ENCODE assay signal across 1 cellular context in the genomic region with DNA sequence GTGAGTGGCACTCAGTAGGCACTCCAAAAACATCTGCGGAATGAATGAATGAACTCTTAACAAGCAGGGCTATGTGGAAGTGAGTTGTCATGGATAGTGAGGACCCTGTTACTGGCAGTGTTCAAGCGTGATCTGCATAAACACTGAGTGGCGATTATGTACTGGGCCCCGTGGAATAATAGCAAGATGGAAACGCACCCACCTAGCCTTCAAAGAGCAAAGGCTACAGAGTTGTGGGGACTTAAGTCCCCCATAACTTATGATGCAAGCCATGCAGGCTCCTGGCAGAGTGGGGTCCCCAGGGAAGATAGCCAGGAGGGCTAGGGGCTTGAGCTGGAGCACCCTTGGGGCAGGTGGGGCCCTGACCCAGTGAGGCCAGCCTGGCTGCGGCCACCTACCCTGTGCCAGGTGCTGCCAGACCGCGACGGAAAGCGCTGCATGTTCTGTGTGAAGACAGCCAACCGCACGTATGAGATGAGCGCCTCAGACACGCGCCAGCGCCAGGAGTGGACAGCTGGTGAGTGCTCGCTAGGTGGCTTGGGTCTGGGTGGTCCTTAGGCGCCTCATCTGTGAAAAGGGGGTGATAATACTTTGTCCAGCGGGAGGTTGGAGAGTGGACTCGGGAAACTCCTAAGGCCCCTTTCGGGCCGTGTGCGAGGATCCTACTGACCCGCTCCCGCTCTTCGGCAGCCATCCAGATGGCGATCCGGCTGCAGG.
TF ChIP-seq lines count a peak whose summit lies in the region.

No MANE protein-coding gene starts in this region.

TF ChIP-seq in SK-N-SH, 30 proteins besides CTCF, POLR2A, EP300 and RAD21 (continued from another document):
- TF ChIP-seq, protein P1, sequence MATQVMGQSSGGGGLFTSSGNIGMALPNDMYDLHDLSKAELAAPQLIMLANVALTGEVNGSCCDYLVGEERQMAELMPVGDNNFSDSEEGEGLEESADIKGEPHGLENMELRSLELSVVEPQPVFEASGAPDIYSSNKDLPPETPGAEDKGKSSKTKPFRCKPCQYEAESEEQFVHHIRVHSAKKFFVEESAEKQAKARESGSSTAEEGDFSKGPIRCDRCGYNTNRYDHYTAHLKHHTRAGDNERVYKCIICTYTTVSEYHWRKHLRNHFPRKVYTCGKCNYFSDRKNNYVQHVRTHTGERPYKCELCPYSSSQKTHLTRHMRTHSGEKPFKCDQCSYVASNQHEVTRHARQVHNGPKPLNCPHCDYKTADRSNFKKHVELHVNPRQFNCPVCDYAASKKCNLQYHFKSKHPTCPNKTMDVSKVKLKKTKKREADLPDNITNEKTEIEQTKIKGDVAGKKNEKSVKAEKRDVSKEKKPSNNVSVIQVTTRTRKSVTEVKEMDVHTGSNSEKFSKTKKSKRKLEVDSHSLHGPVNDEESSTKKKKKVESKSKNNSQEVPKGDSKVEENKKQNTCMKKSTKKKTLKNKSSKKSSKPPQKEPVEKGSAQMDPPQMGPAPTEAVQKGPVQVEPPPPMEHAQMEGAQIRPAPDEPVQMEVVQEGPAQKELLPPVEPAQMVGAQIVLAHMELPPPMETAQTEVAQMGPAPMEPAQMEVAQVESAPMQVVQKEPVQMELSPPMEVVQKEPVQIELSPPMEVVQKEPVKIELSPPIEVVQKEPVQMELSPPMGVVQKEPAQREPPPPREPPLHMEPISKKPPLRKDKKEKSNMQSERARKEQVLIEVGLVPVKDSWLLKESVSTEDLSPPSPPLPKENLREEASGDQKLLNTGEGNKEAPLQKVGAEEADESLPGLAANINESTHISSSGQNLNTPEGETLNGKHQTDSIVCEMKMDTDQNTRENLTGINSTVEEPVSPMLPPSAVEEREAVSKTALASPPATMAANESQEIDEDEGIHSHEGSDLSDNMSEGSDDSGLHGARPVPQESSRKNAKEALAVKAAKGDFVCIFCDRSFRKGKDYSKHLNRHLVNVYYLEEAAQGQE (IDR thresholded peaks at IDR 0.05; ENCODE audit: low read depth, low read length): no peak
- no peak for TF ChIP-seq SIN3A (IDR thresholded peaks at IDR 0.05; ENCODE audit: borderline replicate concordance, low read depth, low read length)
